Comparison of ENCODE assay signal across 13 cellular contexts in the genomic region with DNA sequence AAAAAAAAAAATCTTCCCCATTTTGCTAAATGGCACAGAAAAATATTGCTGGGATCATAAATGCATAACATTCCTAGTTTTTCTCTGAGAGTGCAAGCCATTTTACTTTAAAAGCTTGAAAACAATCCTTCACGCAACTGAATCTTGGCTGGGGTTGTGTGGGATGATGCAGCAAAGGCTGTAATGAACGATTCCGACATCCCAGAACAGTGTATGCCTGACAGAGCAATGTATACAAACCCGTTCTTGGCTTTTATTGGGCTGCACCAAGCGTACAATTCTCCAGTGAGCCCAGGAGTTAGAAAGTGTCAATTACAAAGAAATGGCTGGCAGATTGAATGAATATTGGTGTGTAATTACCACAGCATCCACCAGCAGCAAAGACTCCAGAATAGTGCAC.
DNase-seq lines count a peak whose midpoint lies in the region; ATAC-seq and TF ChIP-seq lines count a peak whose summit lies in the region.
"Had no signal": no experiment of that assay in that cellular context is flagged by ENCODE, and none has a peak within 500 bp of the region (broad histone marks: within the 10 kb centered on the region; RNA-seq: fewer than 3 reads in every experiment).

No MANE protein-coding gene starts in this region.

- ATAC-seq in IMR-90 (ENCODE audit: low read depth), result peak; percentile 88
- no peak for ATAC-seq in HG03097 (IDR thresholded peaks at IDR 0.05; ENCODE audit: low FRiP score, unreplicated experiment)
- ATAC-seq: HCT116 had no signal

- H3K27me3 Mint-ChIP-seq in nephron (ENCODE audit: low read depth), result no peaks in the 10 kb centered on the region
- no peaks in the 10 kb centered on the region for H3K27me3 Mint-ChIP-seq in activated naive CD4-positive, alpha-beta T cell treated with anti-CD3 and anti-CD28 coated beads for 36 hours (ENCODE audit: low read depth)
- H3K27me3 Mint-ChIP-seq: CD4-positive, alpha-beta memory T cell had no signal

- H2AFZ ChIP-seq in IMR-90 (replicated peaks; ENCODE audit: low read length, poor library complexity), result no peak overlapping the region

- no peak overlapping the region for H2BK120ac ChIP-seq in IMR-90 (ENCODE audit: low read depth, low read length)

- H3K36me3 ChIP-seq in IMR-90 (ENCODE audit: control insufficient read depth, insufficient read depth, low read length), result no peaks in the 10 kb centered on the region
- H3K36me3 ChIP-seq: BE2C had no signal

- no peak for TF ChIP-seq RAD21 in IMR-90 (IDR thresholded peaks at IDR 0.05; ENCODE audit: low read length)

- no peak overlapping the region for H4K5ac ChIP-seq in IMR-90 (ENCODE audit: low read depth, low read length)

- WGBS in IMR-90 (ENCODE audit: extremely low coverage in 2 of 2, insufficient read length in 1 of 2), 2 experiments, result no CpG with 5 or more reads among the region's 5 CpGs

- peaks cover 2% of the 10 kb centered on the region for H3K9me3 Mint-ChIP-seq in nephron
- no peaks in the 10 kb centered on the region for H3K9me3 Mint-ChIP-seq in activated naive CD4-positive, alpha-beta T cell treated with anti-CD3 and anti-CD28 coated beads for 36 hours
- H3K9me3 Mint-ChIP-seq: CD4-positive, alpha-beta memory T cell had no signal

- H3K36me3 Mint-ChIP-seq in nephron (ENCODE audit: low read depth), result no peaks in the 10 kb centered on the region
- no peaks in the 10 kb centered on the region for H3K36me3 Mint-ChIP-seq in activated naive CD4-positive, alpha-beta T cell treated with anti-CD3 and anti-CD28 coated beads for 36 hours (ENCODE audit: low read depth)
- H3K36me3 Mint-ChIP-seq: CD4-positive, alpha-beta memory T cell had no signal

- no peak overlapping the region for H2BK5ac ChIP-seq in IMR-90 (ENCODE audit: low read depth, low read length, poor library complexity, severe bottlenecking)

- H3K23ac ChIP-seq in IMR-90 (ENCODE audit: low read depth, low read length), result no peak overlapping the region

- peaks cover 10% of the 10 kb centered on the region for H3K4me1 Mint-ChIP-seq in nephron
- H3K4me1 Mint-ChIP-seq in activated naive CD4-positive, alpha-beta T cell treated with anti-CD3 and anti-CD28 coated beads for 36 hours (ENCODE audit: low read depth), result no peaks in the 10 kb centered on the region
- H3K4me1 Mint-ChIP-seq: CD4-positive, alpha-beta memory T cell had no signal

- H3K4me2 ChIP-seq in IMR-90 (ENCODE audit: low read depth, low read length), result peak overlapping the region; percentile 41

- in situ Hi-C loops in IMR-90 (cut with MboI; ENCODE audit: low sequenced_read_pairs), result no loop called here

- no peak overlapping the region for H3K4ac ChIP-seq in IMR-90 (ENCODE audit: low read depth, low read length)

- H3K14ac ChIP-seq in IMR-90 (replicated peaks; ENCODE audit: low read depth, low read length), result no peak overlapping the region

- H3K9ac ChIP-seq in IMR-90 (ENCODE audit: low read depth, low read length), result no peak overlapping the region

- no peak overlapping the region for H3K18ac ChIP-seq in IMR-90 (ENCODE audit: low read depth, low read length)

- CTCF ChIA-PET in AG04450 (lab: Charles Lee), result interaction anchor here (1.0 kb wide), 1 partner anchor 13 kb away, joined by 4 read pairs; no protein-coding TSS in a partner anchor
- CTCF ChIA-PET in IMR-90 (lab: Yijun Ruan, JAX), result no interaction called here
- CTCF ChIA-PET in activated naive CD4-positive, alpha-beta T cell treated with anti-CD3 and anti-CD28 coated beads for 36 hours (lab: Charles Lee), result no interaction called here

- H3K56ac ChIP-seq in IMR-90 (ENCODE audit: extremely low read depth, insufficient read depth, low read length), result no peak overlapping the region

- no peaks in the 10 kb centered on the region for H4K20me1 ChIP-seq in IMR-90 (ENCODE audit: insufficient read depth, low read length)

- no peak for TF ChIP-seq POLR2A in IMR-90 (IDR thresholded peaks at IDR 0.05; ENCODE audit: low read depth, low read length)

- H3K27me3 ChIP-seq in AG04450 (ENCODE audit: control insufficient read depth, insufficient read depth, low read length) (no peaks in the 10 kb centered on the region), IMR-90 (ENCODE audit: control insufficient read depth, insufficient read depth, low read length) (no peaks in the 10 kb centered on the region)
- H3K27me3 ChIP-seq: BE2C had no signal

- no peaks in the 10 kb centered on the region for H3K9me1 ChIP-seq in IMR-90 (ENCODE audit: insufficient read depth, low read length)

- peak overlapping the region; percentile 11 to 68 (median 12) for H3K27ac Mint-ChIP-seq in nephron
- no peak overlapping the region for H3K27ac Mint-ChIP-seq in activated naive CD4-positive, alpha-beta T cell treated with anti-CD3 and anti-CD28 coated beads for 36 hours
- H3K27ac Mint-ChIP-seq: CD4-positive, alpha-beta memory T cell had no signal

- TF ChIP-seq CTCF in AG04450 (IDR thresholded peaks at IDR 0.05; ENCODE audit: low read depth, low read length), result no peak
- TF ChIP-seq CTCF in IMR-90 (conservative IDR thresholded peaks at IDR 0.05; ENCODE audit: low read depth, low read length), result no peak
- no peak for TF ChIP-seq CTCF in nephron (IDR thresholded peaks at IDR 0.05; ENCODE audit: unreplicated experiment in 3 of 3)

- dilution Hi-C loops in IMR-90 (cut with HindIII; ENCODE audit: low sequenced_read_pairs, unreplicated experiment), result no loop called here

- H4K8ac ChIP-seq in IMR-90 (ENCODE audit: low read depth in 2 of 2, low read length in 2 of 2), result no peak overlapping the region

- H3K4me3 ChIP-seq in AG04450 (ENCODE audit: low read depth, low read length), result no peak overlapping the region
- H3K4me3 ChIP-seq in IMR-90 (ENCODE audit: insufficient read depth, low read depth, low read length), result no peak overlapping the region

- DNase-seq in AG04450 (ENCODE audit: low read depth, low spot score) (peak; percentile 18), IMR-90 (peak; percentile 36), astrocyte of the hippocampus (ENCODE audit: low read depth, low spot score) (peak; percentile 8), NCI-H1694 treated with DMSO at 0.1 percent for 48 hours (lab: John Stamatoyannopoulos, UW) (no peak)
- DNase-seq in activated naive CD4-positive, alpha-beta T cell treated with anti-CD3 and anti-CD28 coated beads for 36 hours, result no peak
- DNase-seq: BE2C; CD4-positive, alpha-beta memory T cell; DND-41; GDM1 had no signal

- POLR2A ChIA-PET in AG04450 (lab: Yijun Ruan, JAX), result no interaction called here
- POLR2A ChIA-PET in IMR-90 (lab: Charles Lee; ENCODE audit: unreplicated experiment), result no interaction called here

- H3K27ac ChIP-seq in AG04450 (ENCODE audit: low read depth, low read length) (no peak overlapping the region), IMR-90 (ENCODE audit: insufficient read depth, low read length) (no peak overlapping the region)
- H3K27ac ChIP-seq: C4-2B had no signal

- no peaks in the 10 kb centered on the region for H3K79me1 ChIP-seq in IMR-90 (ENCODE audit: low read depth in 1 of 2, low read length in 2 of 2)

- intact Hi-C loops in IMR-90 (cut with micrococcal nuclease), result no loop called here
- intact Hi-C loops in activated naive CD4-positive, alpha-beta T cell treated with anti-CD3 and anti-CD28 coated beads for 36 hours (cut with micrococcal nuclease), result no loop called here

- no peaks in the 10 kb centered on the region for H3K9me3 ChIP-seq in AG04450 (ENCODE audit: control insufficient read depth, insufficient read depth, low read length)
- no peaks in the 10 kb centered on the region for H3K9me3 ChIP-seq in IMR-90 (ENCODE audit: control insufficient read depth, insufficient read depth, low read length)
- H3K9me3 ChIP-seq: BE2C had no signal

- H3K4me1 ChIP-seq in IMR-90 (ENCODE audit: control insufficient read depth, insufficient read depth, low read length), result peaks cover 2% of the 10 kb centered on the region; the same call in 1 of the 2 replicates
- H3K4me1 ChIP-seq: BE2C had no signal

- BruUV-seq in IMR-90 (replicated peaks; lab: Mats Ljungman, UMichigan), result no TSS peak

- no peak overlapping the region for H2AK9ac ChIP-seq in IMR-90 (replicated peaks; ENCODE audit: low read depth, low read length, poor library complexity)

- H2BK15ac ChIP-seq in IMR-90 (ENCODE audit: low read depth, low read length), result no peak overlapping the region

- no peak overlapping the region for H4K91ac ChIP-seq in IMR-90 (ENCODE audit: insufficient read depth, low read depth, low read length)

- no peak overlapping the region for H3K4me3 Mint-ChIP-seq in nephron
- H3K4me3 Mint-ChIP-seq in activated naive CD4-positive, alpha-beta T cell treated with anti-CD3 and anti-CD28 coated beads for 36 hours, result no peak overlapping the region
- H3K4me3 Mint-ChIP-seq: CD4-positive, alpha-beta memory T cell had no signal

- no peak overlapping the region for H2BK20ac ChIP-seq in IMR-90 (ENCODE audit: low read depth, low read length)

- no peak overlapping the region for H2AK5ac ChIP-seq in IMR-90 (ENCODE audit: low read depth, low read length)

TF ChIP-seq in IMR-90, 13 proteins besides CTCF, POLR2A, EP300 and RAD21 (continues in another document):
- TF ChIP-seq MAZ (IDR thresholded peaks at IDR 0.05; ENCODE audit: borderline replicate concordance, low read depth, low read length) (no peak), MXI1 (IDR thresholded peaks at IDR 0.05; ENCODE audit: borderline replicate concordance, low read depth, low read length) (no peak), MAFK (IDR thresholded peaks at IDR 0.05; ENCODE audit: low read depth, low read length) (no peak), SMC3 (IDR thresholded peaks at IDR 0.05; ENCODE audit: low read depth, low read length) (no peak), BHLHE40 (IDR thresholded peaks at IDR 0.05; ENCODE audit: low read depth, low read length) (no peak), RFX5 (IDR thresholded peaks at IDR 0.05; ENCODE audit: low read depth, low read length) (no peak), CEBPB (IDR thresholded peaks at IDR 0.05; ENCODE audit: low read depth, low read length) (no peak), RCOR1 (IDR thresholded peaks at IDR 0.05; ENCODE audit: insufficient replicate concordance, low read length) (no peak), FOS (IDR thresholded peaks at IDR 0.05; ENCODE audit: low read depth, low read length) (no peak), CHD1 (IDR thresholded peaks at IDR 0.05; ENCODE audit: low read depth, low read length) (no peak), NFE2L2 (IDR thresholded peaks at IDR 0.05; ENCODE audit: low read depth, low read length) (no peak)
- TF ChIP-seq, protein P1, sequence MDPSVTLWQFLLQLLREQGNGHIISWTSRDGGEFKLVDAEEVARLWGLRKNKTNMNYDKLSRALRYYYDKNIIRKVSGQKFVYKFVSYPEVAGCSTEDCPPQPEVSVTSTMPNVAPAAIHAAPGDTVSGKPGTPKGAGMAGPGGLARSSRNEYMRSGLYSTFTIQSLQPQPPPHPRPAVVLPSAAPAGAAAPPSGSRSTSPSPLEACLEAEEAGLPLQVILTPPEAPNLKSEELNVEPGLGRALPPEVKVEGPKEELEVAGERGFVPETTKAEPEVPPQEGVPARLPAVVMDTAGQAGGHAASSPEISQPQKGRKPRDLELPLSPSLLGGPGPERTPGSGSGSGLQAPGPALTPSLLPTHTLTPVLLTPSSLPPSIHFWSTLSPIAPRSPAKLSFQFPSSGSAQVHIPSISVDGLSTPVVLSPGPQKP (IDR thresholded peaks at IDR 0.05; ENCODE audit: borderline replicate concordance, low read depth, low read length), result no peak

Comparison
In these comparisons a context has a peak if more than half of its experiments do, and no peak if none do; other contexts are left out.
1. DNase-seq: peak in AG04450 (single experiment), IMR-90 (single experiment) and astrocyte of the hippocampus (single experiment); none in activated naive CD4-positive, alpha-beta T cell treated with anti-CD3 and anti-CD28 coated beads for 36 hours (single experiment) and NCI-H1694 treated with DMSO at 0.1 percent for 48 hours (single experiment).